2 cellular contexts compared by ENCODE assay signal in genomic region chr19:9967326-9967725, GRCh38.
TF ChIP-seq lines count a peak whose summit lies in the region.

No MANE protein-coding gene starts in this region.

TF ChIP-seq in HEK293, 187 proteins besides CTCF, POLR2A, EP300 and RAD21 (continues in another document):
- no peak for TF ChIP-seq SP2 (tag by site-specific recombination; IDR thresholded peaks at IDR 0.05)
- peak; percentile 50; the same call in 1 of the 2 replicates for TF ChIP-seq GLIS1 (tag by site-specific recombination; IDR thresholded peaks at IDR 0.05)
- no peak for TF ChIP-seq ZNF114 (tag by site-specific recombination; IDR thresholded peaks at IDR 0.05)
- TF ChIP-seq ZIC2 (tag by site-specific recombination; IDR thresholded peaks at IDR 0.05): peak; percentile 70
- TF ChIP-seq ZNF548 (tag by site-specific recombination; IDR thresholded peaks at IDR 0.05): no peak
- no peak for TF ChIP-seq GLI4 (tag by site-specific recombination; IDR thresholded peaks at IDR 0.05)
- TF ChIP-seq ZBTB20 (tag by site-specific recombination; IDR thresholded peaks at IDR 0.05): no peak
- no peak for TF ChIP-seq FEZF1 (tag by site-specific recombination; IDR thresholded peaks at IDR 0.05)
- no peak for TF ChIP-seq ZNF677 (tag by site-specific recombination; IDR thresholded peaks at IDR 0.05)
- peak; percentile 11; the same call in 1 of the 2 replicates for TF ChIP-seq BCL6B (tag by site-specific recombination; IDR thresholded peaks at IDR 0.05)
- TF ChIP-seq MZF1 (tag by site-specific recombination; IDR thresholded peaks at IDR 0.05; ENCODE audit: borderline replicate concordance): no peak
- no peak for TF ChIP-seq ZFP3 (tag by site-specific recombination; IDR thresholded peaks at IDR 0.05; ENCODE audit: low read depth)
- 0 out of 2 replicates have a peak, but pooled peaks have one; percentile 32 for TF ChIP-seq GLIS2 (tag by site-specific recombination; IDR thresholded peaks at IDR 0.05)
- 0 out of 2 replicates have a peak, but pooled peaks have one; percentile 39 for TF ChIP-seq ZSCAN18 (tag by site-specific recombination; IDR thresholded peaks at IDR 0.05)
- TF ChIP-seq ZNF670 (tag by site-specific recombination; IDR thresholded peaks at IDR 0.05; ENCODE audit: low read depth): no peak
- TF ChIP-seq ZNF398 (tag by site-specific recombination; IDR thresholded peaks at IDR 0.05): 0 out of 2 replicates have a peak, but pooled peaks have one; percentile 26
- no peak for TF ChIP-seq HOXD13 (CRISPR knock-in tag; IDR thresholded peaks at IDR 0.05; ENCODE audit: borderline replicate concordance)
- no peak for TF ChIP-seq KLF17 (tag by site-specific recombination; IDR thresholded peaks at IDR 0.05)
- TF ChIP-seq, protein P1, sequence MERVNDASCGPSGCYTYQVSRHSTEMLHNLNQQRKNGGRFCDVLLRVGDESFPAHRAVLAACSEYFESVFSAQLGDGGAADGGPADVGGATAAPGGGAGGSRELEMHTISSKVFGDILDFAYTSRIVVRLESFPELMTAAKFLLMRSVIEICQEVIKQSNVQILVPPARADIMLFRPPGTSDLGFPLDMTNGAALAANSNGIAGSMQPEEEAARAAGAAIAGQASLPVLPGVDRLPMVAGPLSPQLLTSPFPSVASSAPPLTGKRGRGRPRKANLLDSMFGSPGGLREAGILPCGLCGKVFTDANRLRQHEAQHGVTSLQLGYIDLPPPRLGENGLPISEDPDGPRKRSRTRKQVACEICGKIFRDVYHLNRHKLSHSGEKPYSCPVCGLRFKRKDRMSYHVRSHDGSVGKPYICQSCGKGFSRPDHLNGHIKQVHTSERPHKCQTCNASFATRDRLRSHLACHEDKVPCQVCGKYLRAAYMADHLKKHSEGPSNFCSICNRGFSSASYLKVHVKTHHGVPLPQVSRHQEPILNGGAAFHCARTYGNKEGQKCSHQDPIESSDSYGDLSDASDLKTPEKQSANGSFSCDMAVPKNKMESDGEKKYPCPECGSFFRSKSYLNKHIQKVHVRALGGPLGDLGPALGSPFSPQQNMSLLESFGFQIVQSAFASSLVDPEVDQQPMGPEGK (tag by site-specific recombination; IDR thresholded peaks at IDR 0.05): 0 out of 2 replicates have a peak, but pooled peaks have one; percentile 13
- TF ChIP-seq ZNF248 (tag by site-specific recombination; IDR thresholded peaks at IDR 0.05): peak; percentile 37; the same call in 1 of the 2 replicates
- TF ChIP-seq YY1 (tag by site-specific recombination; IDR thresholded peaks at IDR 0.05): no peak

TF ChIP-seq in H1, 55 proteins besides CTCF, POLR2A, EP300 and RAD21:
- no peak for TF ChIP-seq MAFK (IDR thresholded peaks at IDR 0.05; ENCODE audit: low read depth, low read length)
- TF ChIP-seq TBP (IDR thresholded peaks at IDR 0.05; ENCODE audit: low read depth, low read length): no peak
- no peak for TF ChIP-seq BCL11A (IDR thresholded peaks at IDR 0.05; ENCODE audit: low read depth in 2 of 2, low read length in 2 of 2)
